19 cellular contexts compared by ENCODE assay signal in the genomic region with DNA sequence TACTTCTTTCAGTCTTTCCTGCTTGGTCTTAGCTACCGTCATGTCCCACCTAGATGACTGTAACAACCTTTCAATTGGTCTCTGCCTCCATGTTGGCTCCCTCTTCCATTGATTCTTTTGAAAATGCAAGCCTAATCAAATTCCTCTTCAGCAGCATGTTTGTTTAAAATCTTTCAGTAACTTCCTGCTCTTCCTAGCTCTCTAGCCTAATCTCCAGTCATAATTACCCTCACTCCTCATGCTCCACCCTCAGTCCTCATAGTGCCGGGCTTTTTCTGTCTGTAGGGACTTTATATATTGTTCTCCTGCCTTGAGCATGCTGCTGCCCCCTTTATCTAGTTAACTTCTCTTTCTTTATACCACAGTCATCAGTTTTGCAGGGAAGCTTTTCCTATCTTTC.
"Had no signal": no experiment of that assay in that cellular context is flagged by ENCODE, and none has a peak within 500 bp of the region (broad histone marks: within the 10 kb centered on the region; RNA-seq: fewer than 3 reads in every experiment).

No MANE protein-coding gene starts in this region.

- H3K27me3 Mint-ChIP-seq: activated CD4-positive, alpha-beta memory T cell treated with anti-CD3 and anti-CD28 coated beads for 36 hours had no signal

- H3K9ac ChIP-seq: neural progenitor cell, parathyroid adenoma had no signal

- H3K4me3 ChIP-seq: cardiac muscle cell, coronary artery, gastrocnemius medialis, left ventricle myocardium inferior, neural progenitor cell, thyroid gland, uterus had no signal

- DNase-seq: activated CD4-positive, alpha-beta memory T cell treated with anti-CD3 and anti-CD28 coated beads for 36 hours; activated CD4-positive, CD25-positive, alpha-beta regulatory T cell treated with anti-CD3 and anti-CD28 coated beads, Interleukin-2, amount 50 U/mL, for 72 hours; activated gamma-delta T cell treated with Interleukin-2 at 50 U/mL for 16 hours; activated T-cell treated with anti-CD3 and anti-CD28 coated beads, Interleukin-2, amount 50 U/mL, for 48 hours; aorta; effector CD4-positive, alpha-beta T cell; gastrocnemius medialis; islet precursor cell; left ventricle myocardium inferior; mesendoderm; stimulated activated CD4-positive, alpha-beta T cell treated with anti-CD3 and anti-CD28 coated beads, Interleukin-15, amount 100 ng/mL, for 24 hours; stimulated activated CD4-positive, alpha-beta T cell treated with anti-CD3 and anti-CD28 coated beads, Interleukin-4, amount 100 ng/mL, for 24 hours; T-helper 2 cell; thyroid gland; uterus had no signal

- H3K4me2 ChIP-seq: neural progenitor cell had no signal

- H3K4me3 Mint-ChIP-seq: activated CD4-positive, alpha-beta memory T cell treated with anti-CD3 and anti-CD28 coated beads for 36 hours; neural progenitor cell had no signal

- H3K9me3 Mint-ChIP-seq: activated CD4-positive, alpha-beta memory T cell treated with anti-CD3 and anti-CD28 coated beads for 36 hours had no signal

- H3K27ac Mint-ChIP-seq: activated CD4-positive, alpha-beta memory T cell treated with anti-CD3 and anti-CD28 coated beads for 36 hours; neural progenitor cell had no signal

- H3K9me3 ChIP-seq: gastrocnemius medialis, left ventricle myocardium inferior, thyroid gland, uterus had no signal

- H3K4me1 ChIP-seq: neural progenitor cell, parathyroid adenoma, uterus had no signal

- H2AFZ ChIP-seq: neural progenitor cell, parathyroid adenoma had no signal

- H3K36me3 ChIP-seq: cardiac muscle cell, gastrocnemius medialis, left ventricle myocardium inferior, neural progenitor cell, thyroid gland, uterus had no signal

- ATAC-seq: gastrocnemius medialis had no signal

- H3K27ac ChIP-seq: cardiac muscle cell, coronary artery, gastrocnemius medialis, left ventricle myocardium inferior, neural progenitor cell, parathyroid adenoma, uterus had no signal

- H3K27me3 ChIP-seq: cardiac muscle cell, gastrocnemius medialis, neural progenitor cell, thyroid gland, uterus had no signal
